ENCODE assay signal across 11 cellular contexts in genomic region chr13:36130168-36130541, GRCh38. TPM values are rescaled to one million over a fixed set of nuclear protein-coding genes. Genes with fewer than 3 reads are reported as not detected.
A peak's percentile ranks its signal among the peaks of the same experiment; 100 is the strongest.
DNase-seq lines count a peak whose midpoint lies in the region; ATAC-seq and TF ChIP-seq lines count a peak whose summit lies in the region.
"Had no signal": no experiment of that assay in that cellular context is flagged by ENCODE, and none has a peak within 500 bp of the region (broad histone marks: within the 10 kb centered on the region; RNA-seq: fewer than 3 reads in every experiment).

No MANE protein-coding gene starts in this region.

- peak overlapping the region; percentile 47 for H3K4me3 ChIP-seq in lower lobe of right lung
- peak overlapping the region; percentile 75 for H3K4me3 ChIP-seq in thoracic aorta

- H3K27ac ChIP-seq in lower lobe of right lung: no peak overlapping the region
- H3K27ac ChIP-seq in thoracic aorta: no peak overlapping the region

- CTCF ChIA-PET in activated CD8-positive, alpha-beta T cell treated with anti-CD3 and anti-CD28 coated beads, Interleukin-2, amount 10 ng/mL, durations not matched to agents 7 days and 5 days (lab: Charles Lee): no interaction called here

- H3K9me3 ChIP-seq in lower lobe of right lung (no peaks in the 10 kb centered on the region), thoracic aorta (no peaks in the 10 kb centered on the region)

- H3K36me3 ChIP-seq in lower lobe of right lung: no peaks in the 10 kb centered on the region
- no peaks in the 10 kb centered on the region for H3K36me3 ChIP-seq in thoracic aorta

- H3K27ac Mint-ChIP-seq in chondrocyte (ENCODE audit: unreplicated experiment): no peak overlapping the region
- H3K27ac Mint-ChIP-seq in activated CD8-positive, alpha-beta T cell treated with anti-CD3 and anti-CD28 coated beads, Interleukin-2, amount 10 ng/mL, durations not matched to agents 7 days and 5 days: no peak overlapping the region
- H3K27ac Mint-ChIP-seq: T-helper 2 cell treated with Interferon-gamma antibody and Interleukin-4, amounts not matched to agents 5 μg/mL and 100 μg/mL, for 36 hours had no signal

- no peak for ATAC-seq in lower lobe of right lung
- ATAC-seq in thoracic aorta (ENCODE audit: insufficient number of reproducible peaks, low FRiP score, low read depth): no peak
- ATAC-seq in activated CD8-positive, alpha-beta T cell treated with anti-CD3 and anti-CD28 coated beads, Interleukin-2, amount 10 ng/mL, durations not matched to agents 7 days and 5 days: no peak

- H3K4me1 ChIP-seq in lower lobe of right lung (no peaks in the 10 kb centered on the region), thoracic aorta (ENCODE audit: control insufficient read depth in 1 of 2, low read depth in 2 of 2) (peaks cover 0 to 15% of the 10 kb centered on the region in 2 donors)

- POLR2A ChIA-PET in activated CD8-positive, alpha-beta T cell treated with anti-CD3 and anti-CD28 coated beads, Interleukin-2, amount 10 ng/mL, durations not matched to agents 7 days and 5 days (lab: Charles Lee): no interaction called here

- H3K4me1 Mint-ChIP-seq in chondrocyte (ENCODE audit: low read depth): peaks cover 13% of the 10 kb centered on the region
- no peaks in the 10 kb centered on the region for H3K4me1 Mint-ChIP-seq in activated CD8-positive, alpha-beta T cell treated with anti-CD3 and anti-CD28 coated beads, Interleukin-2, amount 10 ng/mL, durations not matched to agents 7 days and 5 days (ENCODE audit: low read depth)

- peak overlapping the region; percentile 72 for H3K4me3 Mint-ChIP-seq in chondrocyte (ENCODE audit: unreplicated experiment)
- H3K4me3 Mint-ChIP-seq in activated CD8-positive, alpha-beta T cell treated with anti-CD3 and anti-CD28 coated beads, Interleukin-2, amount 10 ng/mL, durations not matched to agents 7 days and 5 days: no peak overlapping the region
- H3K4me3 Mint-ChIP-seq: activated T-cell treated with anti-CD3 and anti-CD28 coated beads, Interleukin-2, amount 50 U/mL, for 4 hours; T-helper 2 cell treated with Interferon-gamma antibody and Interleukin-4, amounts not matched to agents 5 μg/mL and 100 μg/mL, for 36 hours had no signal

- H3K36me3 Mint-ChIP-seq in chondrocyte (ENCODE audit: low read depth): no peaks in the 10 kb centered on the region
- no peaks in the 10 kb centered on the region for H3K36me3 Mint-ChIP-seq in activated CD8-positive, alpha-beta T cell treated with anti-CD3 and anti-CD28 coated beads, Interleukin-2, amount 10 ng/mL, durations not matched to agents 7 days and 5 days (ENCODE audit: low read depth)

- peaks cover 54% of the 10 kb centered on the region for H3K27me3 Mint-ChIP-seq in chondrocyte (ENCODE audit: low read depth)
- H3K27me3 Mint-ChIP-seq in activated CD8-positive, alpha-beta T cell treated with anti-CD3 and anti-CD28 coated beads, Interleukin-2, amount 10 ng/mL, durations not matched to agents 7 days and 5 days (ENCODE audit: low read depth): peaks cover 18% of the 10 kb centered on the region

- DNase-seq in NCI-H1694 treated with DMSO at 0.1 percent for 48 hours (lab: John Stamatoyannopoulos, UW) (peak; percentile 16), NCI-H1694 (lab: John Stamatoyannopoulos, UW) (no peak), chondrocyte (ENCODE audit: low spot score) (no peak), lower lobe of right lung (no peak), thoracic aorta (ENCODE audit: low spot score) (no peak), H4 (ENCODE audit: low spot score) (no peak)
- DNase-seq in activated CD4-positive, alpha-beta T cell treated with anti-CD3 and anti-CD28 coated beads, Interleukin-2, amount 50 U/mL, for 4 hours: no peak
- DNase-seq in activated CD8-positive, alpha-beta T cell treated with anti-CD3 and anti-CD28 coated beads, Interleukin-2, amount 10 ng/mL, durations not matched to agents 7 days and 5 days: no peak
- DNase-seq: activated T-cell treated with anti-CD3 and anti-CD28 coated beads, Interleukin-2, amount 50 U/mL, for 4 hours had no signal

- intact Hi-C loops in lower lobe of right lung (cut with DNase I): no loop called here

- TF ChIP-seq CTCF in chondrocyte (IDR thresholded peaks at IDR 0.05) (no peak), lower lobe of right lung (IDR thresholded peaks at IDR 0.05) (no peak), thoracic aorta (IDR thresholded peaks at IDR 0.05) (no peak)

- H3K9me3 Mint-ChIP-seq in chondrocyte (ENCODE audit: low read depth): no peaks in the 10 kb centered on the region
- H3K9me3 Mint-ChIP-seq in activated CD8-positive, alpha-beta T cell treated with anti-CD3 and anti-CD28 coated beads, Interleukin-2, amount 10 ng/mL, durations not matched to agents 7 days and 5 days (ENCODE audit: insufficient read depth): no peaks in the 10 kb centered on the region
- H3K9me3 Mint-ChIP-seq: activated T-cell treated with anti-CD3 and anti-CD28 coated beads, Interleukin-2, amount 50 U/mL, for 4 hours; T-helper 2 cell treated with Interferon-gamma antibody and Interleukin-4, amounts not matched to agents 5 μg/mL and 100 μg/mL, for 36 hours had no signal

- H3K27me3 ChIP-seq in lower lobe of right lung (ENCODE audit: low read depth) (peaks cover 16% of the 10 kb centered on the region), thoracic aorta (replicated peaks; ENCODE audit: insufficient read depth) (no peaks in the 10 kb centered on the region)

RNA-seq across cellular contexts. Expression of gene DCLK1, which starts 1.0 kb away (rescaled TPM):
- total RNA-seq in chondrocyte (7.3 to 25.8 TPM (median 7.9 TPM) in 3 replicates), lower lobe of right lung (10.4 TPM), thoracic aorta (10 to 100 TPM; 25.6 to 27.8 TPM)
- total RNA-seq in H4 (2014; rRNA removed; shearing (Covaris generic)): 0.97 and 2.9 TPM in 2 replicates
- total RNA-seq in activated CD8-positive, alpha-beta T cell treated with anti-CD3 and anti-CD28 coated beads, Interleukin-2, amount 10 ng/mL, durations not matched to agents 7 days and 5 days: not detected
- total RNA-seq: activated T-cell treated with anti-CD3 and anti-CD28 coated beads, Interleukin-2, amount 50 U/mL, for 4 hours; mononuclear cell had no signal
